ENCODE assay signal across 11 cellular contexts in genomic region chrX:23754664-23755063, GRCh38.
"Had no signal": no experiment of that assay in that cellular context is flagged by ENCODE, and none has a peak within 500 bp of the region (broad histone marks: within the 10 kb centered on the region; RNA-seq: fewer than 3 reads in every experiment).

No MANE protein-coding gene starts in this region.

- DNase-seq: GM23248, GOT3, H7, H9, HCEC 1CT, HFFc6 had no signal

- H2AFZ ChIP-seq: GM23248, GM23338 had no signal

- ATAC-seq: GM23338, HCT116 had no signal

- H3K4me3 Mint-ChIP-seq: GM23338, H9, HFFc6 had no signal

- H3K27ac Mint-ChIP-seq: GM23338, H9, HFFc6 had no signal

- FAIRE-seq: H1, H54 had no signal

- H3K27ac ChIP-seq: GM23248 had no signal

- H3K9me3 Mint-ChIP-seq: GM23338, H9, HFFc6 had no signal

- H3K36me3 ChIP-seq: HAP-1 had no signal

- H3K4me3 ChIP-seq: GM23248, GM23338, HAP-1 had no signal

- H3K9ac ChIP-seq: GM23248 had no signal

- H3K4me2 ChIP-seq: GM23338 had no signal

- H3K4me1 Mint-ChIP-seq: GM23338 had no signal

- H3K9me3 ChIP-seq: HAP-1 had no signal
